In genomic region chr17:18117974-18118632, GRCh38 we compare ENCODE assay signal across 19 cellular contexts.
"Had no signal": no experiment of that assay in that cellular context is flagged by ENCODE, and none has a peak within 500 bp of the region (broad histone marks: within the 10 kb centered on the region; RNA-seq: fewer than 3 reads in every experiment).

No MANE protein-coding gene starts in this region.

- H3K4me3 ChIP-seq: prostate gland, sigmoid colon, suprapubic skin, upper lobe of left lung had no signal

- H3K4me1 Mint-ChIP-seq: activated B cell treated with CpG ODN at 0.5 μM for 24 hours; activated CD4-positive, alpha-beta T cell treated with anti-CD3 and anti-CD28 coated beads, Interleukin-2, amount 10 ng/mL, durations not matched to agents 24 days and 14 days; activated naive CD4-positive, alpha-beta T cell treated with anti-CD3 and anti-CD28 coated beads, Interleukin-2, amount 10 ng/mL, durations not matched to agents 7 days and 5 days had no signal

- H3K9me3 ChIP-seq: prostate gland, suprapubic skin had no signal

- H3K27ac Mint-ChIP-seq: activated B cell treated with CpG ODN at 0.5 μM for 24 hours; activated CD4-positive, alpha-beta T cell treated with anti-CD3 and anti-CD28 coated beads, Interleukin-2, amount 10 ng/mL, durations not matched to agents 24 days and 14 days; activated naive CD4-positive, alpha-beta T cell treated with anti-CD3 and anti-CD28 coated beads, Interleukin-2, amount 10 ng/mL, durations not matched to agents 7 days and 5 days; activated T-helper 2 cell treated with anti-CD3 and anti-CD28 coated beads, Interferon-gamma antibody, Interleukin-2, Interleukin-4, amounts not matched to agents 10 μg/mL and 5 μg/mL and 100 μg/mL, durations not matched to agents 14 hours and 24 hours and 36 hours; T-helper 17 cell had no signal

- H3K27me3 ChIP-seq: brain microvascular endothelial cell, suprapubic skin, upper lobe of left lung had no signal

- H3K27ac ChIP-seq: brain microvascular endothelial cell, prostate gland, sigmoid colon, suprapubic skin, upper lobe of left lung had no signal

- H3K4me1 ChIP-seq: prostate gland, sigmoid colon, suprapubic skin, upper lobe of left lung had no signal

- ATAC-seq: left ventricle myocardium superior; stimulated activated naive CD8-positive, alpha-beta T cell treated with anti-CD3 and anti-CD28 coated beads, Interleukin-15, Interleukin-2, amounts not matched to agents 100 U/mL and 50 U/mL, for 24 hours; T-helper 17 cell had no signal

- H3K27me3 Mint-ChIP-seq: activated B cell treated with CpG ODN at 0.5 μM for 24 hours; activated CD4-positive, alpha-beta T cell treated with anti-CD3 and anti-CD28 coated beads, Interleukin-2, amount 10 ng/mL, durations not matched to agents 24 days and 14 days; activated naive CD4-positive, alpha-beta T cell treated with anti-CD3 and anti-CD28 coated beads, Interleukin-2, amount 10 ng/mL, durations not matched to agents 7 days and 5 days; T-helper 17 cell had no signal

- H3K36me3 Mint-ChIP-seq: activated naive CD4-positive, alpha-beta T cell treated with anti-CD3 and anti-CD28 coated beads, Interleukin-2, amount 10 ng/mL, durations not matched to agents 7 days and 5 days; naive B cell had no signal

- H3K4me3 Mint-ChIP-seq: activated B cell treated with CpG ODN at 0.5 μM for 24 hours; activated CD4-positive, alpha-beta T cell treated with anti-CD3 and anti-CD28 coated beads, Interleukin-2, amount 10 ng/mL, durations not matched to agents 24 days and 14 days; activated naive CD4-positive, alpha-beta T cell treated with anti-CD3 and anti-CD28 coated beads, Interleukin-2, amount 10 ng/mL, durations not matched to agents 7 days and 5 days; T-helper 17 cell had no signal

- H3K36me3 ChIP-seq: brain microvascular endothelial cell, prostate gland, sigmoid colon, suprapubic skin, upper lobe of left lung had no signal

- DNase-seq: activated B cell treated with CpG ODN at 0.5 μM for 24 hours; activated CD4-positive, alpha-beta T cell treated with anti-CD3 and anti-CD28 coated beads, Interleukin-2, amount 10 ng/mL, durations not matched to agents 24 days and 14 days; activated naive CD4-positive, alpha-beta T cell treated with anti-CD3 and anti-CD28 coated beads, Interleukin-2, amount 10 ng/mL, durations not matched to agents 7 days and 5 days; activated T-cell treated with anti-CD3 and anti-CD28 coated beads for 4 hours; amniotic stem cell; brain microvascular endothelial cell; cerebellar nuclear complex; islet precursor cell; left ventricle myocardium superior; naive B cell; sigmoid colon; stimulated activated CD4-positive, alpha-beta T cell treated with anti-CD3 and anti-CD28 coated beads, Interleukin-4, amount 100 ng/mL, for 1 hour; stimulated activated CD8-positive, alpha-beta memory T cell treated with anti-CD3 and anti-CD28 coated beads, Interleukin-4, amount 100 ng/mL, for 48 hours; stimulated activated naive CD8-positive, alpha-beta T cell treated with anti-CD3 and anti-CD28 coated beads, Interleukin-15, Interleukin-2, amounts not matched to agents 100 U/mL and 50 U/mL, for 24 hours; T-helper 17 cell had no signal
